Comparison of ENCODE assay signal across 17 cellular contexts in the genomic region with DNA sequence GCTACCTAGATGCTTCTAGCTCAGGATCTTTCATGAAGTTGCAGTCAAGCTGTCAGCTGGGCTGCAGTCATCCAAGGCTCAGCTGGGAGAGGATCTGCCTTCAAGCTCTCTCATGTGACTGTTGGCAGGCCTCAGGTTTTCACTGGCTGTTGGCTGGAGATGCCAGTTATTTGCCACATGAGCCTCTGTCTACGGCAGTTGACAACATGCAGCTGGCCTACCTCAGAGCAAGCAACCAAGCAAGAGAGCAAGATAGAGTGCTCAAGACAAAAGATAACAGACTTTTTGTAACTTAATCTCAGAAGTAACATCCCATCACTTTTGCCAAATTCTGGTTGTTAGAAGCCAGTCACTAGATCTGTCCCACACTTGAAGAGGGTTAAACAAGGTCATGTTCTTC.
DNase-seq lines count a peak whose midpoint lies in the region; ATAC-seq lines count a peak whose summit lies in the region.
"Had no signal": no experiment of that assay in that cellular context is flagged by ENCODE, and none has a peak within 500 bp of the region (broad histone marks: within the 10 kb centered on the region; RNA-seq: fewer than 3 reads in every experiment).

No MANE protein-coding gene starts in this region.

- intact Hi-C loops in Right ventricle myocardium inferior (cut with DNase I): loop anchor here (10.0 kb wide), 1 partner anchor 186 kb away; no protein-coding TSS in a partner anchor

- in situ Hi-C loops in SK-MEL-5 (cut with HindIII; ENCODE audit: low pct_unique_long_range_greater_than_20kb, low sequenced_read_pairs): no loop called here

- DNase-seq in EH (ENCODE audit: low read depth): peak; percentile 20
- DNase-seq in SK-MEL-5 (ENCODE audit: low read depth, low spot score): peak; percentile 82
- DNase-seq in Right ventricle myocardium inferior (ENCODE audit: missing footprints): peak; percentile 76
- DNase-seq in pons (ENCODE audit: low spot score): peak; percentile 48
- DNase-seq in effector CD4-positive, alpha-beta T cell: no peak
- DNase-seq in NCI-H146 treated with DMSO at 0.1 percent for 48 hours (lab: John Stamatoyannopoulos, UW; ENCODE audit: unreplicated experiment): no peak
- no peak for DNase-seq in activated naive CD4-positive, alpha-beta T cell (lab: John Stamatoyannopoulos, UW)
- DNase-seq: activated CD8-positive, alpha-beta T cell treated with anti-CD3 and anti-CD28 coated beads, Interleukin-2, amount 10 ng/mL, durations not matched to agents 7 days and 5 days; activated naive CD4-positive, alpha-beta T cell treated with Interleukin-2 at 50 U/mL for 16 hours; AML-193; DMS79 treated with DMSO at 0.1 percent for 48 hours; NCI-H1417 treated with DMSO at 0.1 percent for 48 hours; occipital lobe; PC-9; T-helper 9 cell had no signal

- ATAC-seq in Right ventricle myocardium inferior (peak; percentile 94), HG03135 (IDR thresholded peaks at IDR 0.05; ENCODE audit: unreplicated experiment) (no peak)
- ATAC-seq: activated CD8-positive, alpha-beta T cell treated with anti-CD3 and anti-CD28 coated beads, Interleukin-2, amount 10 ng/mL, durations not matched to agents 7 days and 5 days; stimulated activated effector memory CD8-positive, alpha-beta T cell treated with anti-CD3 and anti-CD28 coated beads, Interleukin-12 subunit alpha, Interleukin-12 subunit beta, amount 100 ng/mL, for 72 hours had no signal

Comparison
In these comparisons a context has a peak if more than half of its experiments do, and no peak if none do; other contexts are left out.
1. DNase-seq: peak in EH (single experiment), SK-MEL-5 (single experiment), Right ventricle myocardium inferior (single experiment) and pons (single experiment); none in effector CD4-positive, alpha-beta T cell (single experiment), NCI-H146 treated with DMSO at 0.1 percent for 48 hours (single experiment) and activated naive CD4-positive, alpha-beta T cell (0 of 4).